In genomic region chr2:11343626-11344341, GRCh38 we compare ENCODE assay signal across 8 cellular contexts. TPM values are rescaled to one million over a fixed set of nuclear protein-coding genes. Genes with fewer than 3 reads are reported as not detected.
DNase-seq lines count a peak whose midpoint lies in the region; ATAC-seq and TF ChIP-seq lines count a peak whose summit lies in the region.

No MANE protein-coding gene starts in this region.

- DNase-seq in NCI-H460 (ENCODE audit: extremely low read depth, low read depth) = peak; percentile 20
- peak; percentile 70 for DNase-seq in activated CD8-positive, alpha-beta memory T cell treated with anti-CD3 and anti-CD28 coated beads, Interleukin-2, amount 50 U/mL, for 48 hours
- peak; percentile 47 to 58 for DNase-seq in erythroblast (lab: John Stamatoyannopoulos, UW)
- DNase-seq in naive B cell = peak; percentile 36
- DNase-seq in thyroid gland = peak; percentile 43 to 54

- peaks cover 17 to 29% (median 27%) of the 10 kb centered on the region in 3 donors for H3K4me1 Mint-ChIP-seq in naive B cell

- H3K79me2 ChIP-seq in ACC112 (ENCODE audit: control insufficient read depth, insufficient read depth, low read length, unreplicated experiment) = peaks cover 54% of the 10 kb centered on the region

- H3K9me3 ChIP-seq in thyroid gland = no peaks in the 10 kb centered on the region

- H3K36me3 ChIP-seq in ACC112 (ENCODE audit: insufficient read depth, low read length) (no peaks in the 10 kb centered on the region), thyroid gland (no peaks in the 10 kb centered on the region)

- H2AFZ ChIP-seq in ACC112 (ENCODE audit: low read length, unreplicated experiment) = peak overlapping the region; percentile 4

- H3K4me3 ChIP-seq in ACC112 (ENCODE audit: low read depth, low read length) (peak overlapping the region; percentile 95), thyroid gland (replicated peaks in 1 of 3) (peak overlapping the region; percentile 81 to 97 (median 88))

- no peak for TF ChIP-seq CTCF in thyroid gland (IDR thresholded peaks at IDR 0.05)

- H3K27ac ChIP-seq in ACC112 (ENCODE audit: low read depth, low read length) (peak overlapping the region; percentile 35), thyroid gland (peak overlapping the region; percentile 82 to 99 (median 94))

- intact Hi-C loops in thyroid gland (cut with DNase I) = loop anchor here (10.0 kb wide), 1 partner anchor 51 kb away; no protein-coding TSS in a partner anchor

- ATAC-seq in GM18505 (IDR thresholded peaks at IDR 0.05; ENCODE audit: unreplicated experiment) (peak; percentile 31), HG02885 (IDR thresholded peaks at IDR 0.05; ENCODE audit: poor library complexity, unreplicated experiment) (peak; percentile 31), naive B cell (ENCODE audit: low read depth in 2 of 2) (peak; percentile 31 to 43)

- no peaks in the 10 kb centered on the region for H3K9me3 Mint-ChIP-seq in naive B cell

- no peaks in the 10 kb centered on the region for H3K27me3 ChIP-seq in ACC112 (ENCODE audit: insufficient read depth, low read length)
- H3K27me3 ChIP-seq in thyroid gland = no peaks in the 10 kb centered on the region

- H3K27me3 Mint-ChIP-seq in naive B cell = no peaks in the 10 kb centered on the region

- WGBS in thyroid gland, 2 donors = 0% methylated on average over 8 to 11 of the region's 56 CpGs

- H3K4me1 ChIP-seq in ACC112 (ENCODE audit: control insufficient read depth, insufficient read depth, low read length, unreplicated experiment) (peaks cover 28% of the 10 kb centered on the region), thyroid gland (peaks cover 15 to 30% of the 10 kb centered on the region in 2 donors)

- peaks cover 0 to 7% of the 10 kb centered on the region in 2 donors for H3K36me3 Mint-ChIP-seq in naive B cell

- H3K27ac Mint-ChIP-seq in naive B cell = peak overlapping the region; percentile 0 to 98 (median 90)

- H3K4me3 Mint-ChIP-seq in naive B cell = peak overlapping the region; percentile 90 to 99 (median 98)

- TF ChIP-seq POLR2A in GM18505 (IDR thresholded peaks at IDR 0.05; ENCODE audit: borderline replicate concordance, extremely low read depth, insufficient read depth, insufficient read length) = no peak
- TF ChIP-seq POLR2A in erythroblast (IDR thresholded peaks at IDR 0.05; ENCODE audit: low read length) = no peak
- TF ChIP-seq POLR2A in thyroid gland (IDR thresholded peaks at IDR 0.05) = peak in 1 of 2 donors; percentile 44

RNA-seq across cellular contexts. Expression of gene ROCK2, which starts 0.7 kb away (rescaled TPM):
- 25.5 and 31.7 TPM in 2 replicates for total RNA-seq in NCI-H460 (2014; rRNA removed; shearing (Covaris generic))
- 9.2 and 11.9 TPM in 2 replicates for polyA plus RNA-seq in NCI-H460 (2014; cell fraction: nucleus; rRNA removed)
- 10 to 100 TPM in 3 of 6 donors, 1 to 10 TPM in 3; 3.2 to 21.2 (median 10.0) TPM for polyA plus RNA-seq in naive B cell (ENCODE audit: low read depth in 6 of 6)
- total RNA-seq in thyroid gland = 10 to 100 TPM; 37.3 to 47.5 (median 42.1) TPM

Comparison
In these comparisons a context has a peak if more than half of its experiments do, and no peak if none do; other contexts are left out.
1. Peak in every context shown above with its lines: DNase-seq, ATAC-seq, H3K4me3 ChIP-seq and H3K27ac ChIP-seq.
2. DNase-seq: peak in every context shown above with its lines; median percentile 70 in activated CD8-positive, alpha-beta memory T cell treated with anti-CD3 and anti-CD28 coated beads, Interleukin-2, amount 50 U/mL, for 48 hours; 52 in erythroblast; 48 in thyroid gland; 36 in naive B cell; 20 in NCI-H460.